ENCODE assay signal across 10 cellular contexts in genomic region chr1:114263343-114263742, GRCh38.
DNase-seq lines count a peak whose midpoint lies in the region; ATAC-seq and TF ChIP-seq lines count a peak whose summit lies in the region.
"Had no signal": no experiment of that assay in that cellular context is flagged by ENCODE, and none has a peak within 500 bp of the region (broad histone marks: within the 10 kb centered on the region; RNA-seq: fewer than 3 reads in every experiment).

No MANE protein-coding gene starts in this region.

- no peaks in the 10 kb centered on the region for H3K36me3 Mint-ChIP-seq in CD14-positive monocyte

- peaks cover 10 to 22% (median 13%) of the 10 kb centered on the region in 3 donors for H3K27me3 Mint-ChIP-seq in CD14-positive monocyte (ENCODE audit: low read depth in 3 of 3)

- no peak overlapping the region for H3K4me3 Mint-ChIP-seq in CD14-positive monocyte

- H3K9me3 Mint-ChIP-seq in CD14-positive monocyte = peaks cover 0 to 6% (median 2%) of the 10 kb centered on the region in 7 donors

- no peaks in the 10 kb centered on the region for H3K4me1 Mint-ChIP-seq in CD14-positive monocyte

- intact Hi-C loops in CD14-positive monocyte (cut with micrococcal nuclease) = loop anchor here in 1 of 2 donors (10.0 kb wide), 1 partner anchor 109 kb away; the partner anchor contains the start of gene SYT6

- no peak overlapping the region for H3K27ac Mint-ChIP-seq in CD14-positive monocyte

- peak; percentile 97 for ATAC-seq in GM18511 (IDR thresholded peaks at IDR 0.05; ENCODE audit: unreplicated experiment)
- peak; percentile 89 for ATAC-seq in GM19438 (IDR thresholded peaks at IDR 0.05; ENCODE audit: low read depth, unreplicated experiment)
- peak; percentile 92 for ATAC-seq in HG02798 (IDR thresholded peaks at IDR 0.05; ENCODE audit: poor library complexity, unreplicated experiment)
- peak; percentile 91 for ATAC-seq in HG03457 (IDR thresholded peaks at IDR 0.05; ENCODE audit: unreplicated experiment)

- TF ChIP-seq CTCF in CD14-positive monocyte (IDR thresholded peaks at IDR 0.05) = no peak

- DNase-seq in NCI-H2107 treated with DMSO at 0.1 percent for 48 hours (lab: John Stamatoyannopoulos, UW; ENCODE audit: unreplicated experiment) (no peak), SIG-M5 treated with dmso at 0.1 percent for 504 hours (lab: John Stamatoyannopoulos, UW; ENCODE audit: unreplicated experiment) (no peak), DMS53 treated with DMSO at 0.1 percent for 48 hours (lab: John Stamatoyannopoulos, UW; ENCODE audit: unreplicated experiment) (no peak), CD14-positive monocyte (ENCODE audit: low spot score) (no peak)
- DNase-seq: NCI-H1048, T1000 had no signal
